Comparison of ENCODE assay signal across 28 cellular contexts in genomic region chr7:80847895-80848294, GRCh38.
DNase-seq lines count a peak whose midpoint lies in the region; FAIRE-seq and TF ChIP-seq lines count a peak whose summit lies in the region.
"Had no signal": no experiment of that assay in that cellular context is flagged by ENCODE, and none has a peak within 500 bp of the region (broad histone marks: within the 10 kb centered on the region; RNA-seq: fewer than 3 reads in every experiment).

No MANE protein-coding gene starts in this region.

- no peaks in the 10 kb centered on the region for H3K27me3 ChIP-seq in transverse colon

- TF ChIP-seq CTCF in fibroblast of mammary gland (conservative IDR thresholded peaks at IDR 0.05; ENCODE audit: control insufficient read depth, insufficient read depth, low read depth, low read length) (no peak), transverse colon (IDR thresholded peaks at IDR 0.05) (no peak), GM10266 (IDR thresholded peaks at IDR 0.05; ENCODE audit: control insufficient read depth, insufficient read depth, low read depth, missing control alignments) (no peak)

- POLR2A ChIA-PET in activated CD4-positive, alpha-beta T cell treated with anti-CD3 and anti-CD28 coated beads, Interleukin-2, amount 10 ng/mL, durations not matched to agents 7 days and 5 days (lab: Charles Lee) = no interaction called here

- H3K27ac ChIP-seq in transverse colon = peak overlapping the region in 3 of 4 donors; percentile 4 to 18 (median 18)
- H3K27ac ChIP-seq: C4-2B had no signal

- H3K4me3 Mint-ChIP-seq in activated CD4-positive, alpha-beta T cell treated with anti-CD3 and anti-CD28 coated beads, Interleukin-2, amount 10 ng/mL, durations not matched to agents 7 days and 5 days = no peak overlapping the region
- H3K4me3 Mint-ChIP-seq in activated naive CD8-positive, alpha-beta T cell treated with anti-CD3 and anti-CD28 coated beads for 36 hours = no peak overlapping the region
- H3K4me3 Mint-ChIP-seq: B cell; CD8-positive, alpha-beta T cell; H9; HFFc6; IgD-negative memory B cell had no signal

- intact Hi-C loops in transverse colon (cut with DNase I; ENCODE audit: low total_unique reads) = no loop called here

- TF ChIP-seq POLR2A in H54 (IDR thresholded peaks at IDR 0.05; ENCODE audit: low read depth, low read length) = no peak
- no peak for TF ChIP-seq POLR2A in transverse colon (IDR thresholded peaks at IDR 0.05)

- DNase-seq in H54 (ENCODE audit: insufficient read length, low spot score) (no peak), RCC 7860 (ENCODE audit: low spot score) (no peak), fibroblast of mammary gland (ENCODE audit: low read depth) (peak; percentile 26), transverse colon (no peak), GM10266 (ENCODE audit: extremely low spot score) (no peak)
- DNase-seq in activated CD4-positive, alpha-beta T cell treated with anti-CD3 and anti-CD28 coated beads, Interleukin-2, amount 10 ng/mL, durations not matched to agents 7 days and 5 days = no peak
- DNase-seq in activated naive CD8-positive, alpha-beta T cell treated with anti-CD3 and anti-CD28 coated beads for 36 hours = no peak
- no peak for DNase-seq in activated CD8-positive, alpha-beta memory T cell treated with anti-CD3 and anti-CD28 coated beads, Interleukin-2, amount 50 U/mL, for 48 hours
- DNase-seq: Caco-2; CD8-positive, alpha-beta T cell; DMS 273 treated with DMSO at 0.1 percent for 48 hours; DMS79; EL; GF-D8; H9; HFFc6; NCI-H1092; NCI-H1417 treated with DMSO at 0.1 percent for 48 hours; NCI-H1694 treated with DMSO at 0.1 percent for 48 hours; NCI-H2081; NCI-H226; NCI-H510A; NCI-H69 had no signal

- peak; percentile 82 for FAIRE-seq in H54 (lab: Jason Lieb, UNC)
- FAIRE-seq in RCC 7860 (lab: Jason Lieb, UNC) = peak; percentile 29
- FAIRE-seq: GM12892, HTR-8/SVneo had no signal

- CTCF ChIA-PET in activated CD4-positive, alpha-beta T cell treated with anti-CD3 and anti-CD28 coated beads, Interleukin-2, amount 10 ng/mL, durations not matched to agents 7 days and 5 days (lab: Charles Lee) = no interaction called here

- 81 to 84% methylated on average over 3 of the region's 3 CpGs for WGBS in transverse colon (ENCODE audit: low coverage in 1 of 2), 2 donors

- in situ Hi-C loops in transverse colon (cut with MboI; ENCODE audit: low pct_ligation_motif_present in 1 of 4, low pct_unique_long_range_greater_than_20kb in 1 of 4, low sequenced_read_pairs in 3 of 4) = no loop called here

- no peaks in the 10 kb centered on the region for H3K9me3 Mint-ChIP-seq in activated CD4-positive, alpha-beta T cell treated with anti-CD3 and anti-CD28 coated beads, Interleukin-2, amount 10 ng/mL, durations not matched to agents 7 days and 5 days
- no peaks in the 10 kb centered on the region for H3K9me3 Mint-ChIP-seq in activated naive CD8-positive, alpha-beta T cell treated with anti-CD3 and anti-CD28 coated beads for 36 hours
- H3K9me3 Mint-ChIP-seq: CD8-positive, alpha-beta T cell; H9; HFFc6 had no signal

- H3K9me3 ChIP-seq in transverse colon = no peaks in the 10 kb centered on the region
- H3K9me3 ChIP-seq: Caco-2 had no signal

- TF ChIP-seq EP300 in transverse colon (IDR thresholded peaks at IDR 0.05; ENCODE audit: low read depth) = no peak

- no peaks in the 10 kb centered on the region for H3K27me3 Mint-ChIP-seq in activated CD4-positive, alpha-beta T cell treated with anti-CD3 and anti-CD28 coated beads, Interleukin-2, amount 10 ng/mL, durations not matched to agents 7 days and 5 days
- no peaks in the 10 kb centered on the region for H3K27me3 Mint-ChIP-seq in activated naive CD8-positive, alpha-beta T cell treated with anti-CD3 and anti-CD28 coated beads for 36 hours
- H3K27me3 Mint-ChIP-seq: B cell, IgD-negative memory B cell had no signal

- no peak overlapping the region for H3K4me3 ChIP-seq in fibroblast of mammary gland (ENCODE audit: control insufficient read depth, low read depth, low read length)
- no peak overlapping the region for H3K4me3 ChIP-seq in transverse colon

- no peaks in the 10 kb centered on the region for H3K36me3 ChIP-seq in transverse colon

- H3K27ac Mint-ChIP-seq in activated CD4-positive, alpha-beta T cell treated with anti-CD3 and anti-CD28 coated beads, Interleukin-2, amount 10 ng/mL, durations not matched to agents 7 days and 5 days = no peak overlapping the region
- H3K27ac Mint-ChIP-seq in activated naive CD8-positive, alpha-beta T cell treated with anti-CD3 and anti-CD28 coated beads for 36 hours = no peak overlapping the region
- H3K27ac Mint-ChIP-seq: B cell; CD8-positive, alpha-beta T cell; H9; IgD-negative memory B cell had no signal

- H3K4me1 ChIP-seq in transverse colon = peaks cover 0 to 20% (median 2%) of the 10 kb centered on the region in 4 donors

- H3K36me3 Mint-ChIP-seq in activated CD4-positive, alpha-beta T cell treated with anti-CD3 and anti-CD28 coated beads, Interleukin-2, amount 10 ng/mL, durations not matched to agents 7 days and 5 days (ENCODE audit: low read depth) = no peaks in the 10 kb centered on the region
- H3K36me3 Mint-ChIP-seq in activated naive CD8-positive, alpha-beta T cell treated with anti-CD3 and anti-CD28 coated beads for 36 hours = no peaks in the 10 kb centered on the region
- H3K36me3 Mint-ChIP-seq: CD8-positive, alpha-beta T cell; IgD-negative memory B cell had no signal

- H3K4me1 Mint-ChIP-seq in activated CD4-positive, alpha-beta T cell treated with anti-CD3 and anti-CD28 coated beads, Interleukin-2, amount 10 ng/mL, durations not matched to agents 7 days and 5 days = no peaks in the 10 kb centered on the region
- no peaks in the 10 kb centered on the region for H3K4me1 Mint-ChIP-seq in activated naive CD8-positive, alpha-beta T cell treated with anti-CD3 and anti-CD28 coated beads for 36 hours
- H3K4me1 Mint-ChIP-seq: B cell, IgD-negative memory B cell had no signal
